ENCODE assay signal across 20 cellular contexts in the genomic region with DNA sequence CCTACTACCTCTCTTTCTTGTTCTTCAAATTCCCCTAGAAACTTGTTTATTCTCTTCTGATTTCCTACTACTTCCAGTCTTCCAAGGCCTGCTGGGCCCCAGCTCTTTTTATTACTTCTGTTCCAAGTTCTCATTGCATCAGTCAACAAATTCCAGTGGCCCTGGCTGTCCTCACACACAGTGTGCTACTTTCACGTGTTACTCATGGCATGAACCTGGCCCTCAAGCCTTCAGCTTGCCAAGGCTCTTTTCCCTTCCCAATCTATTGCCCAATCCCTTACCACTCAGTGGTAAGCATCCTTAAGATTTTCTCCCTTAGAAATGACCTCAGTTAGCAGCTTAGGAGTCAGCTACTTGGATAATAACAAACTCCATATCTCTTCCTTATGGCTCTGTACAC.
A peak's percentile ranks its signal among the peaks of the same experiment; 100 is the strongest.
DNase-seq lines count a peak whose midpoint lies in the region; ATAC-seq and TF ChIP-seq lines count a peak whose summit lies in the region.
"Had no signal": no experiment of that assay in that cellular context is flagged by ENCODE, and none has a peak within 500 bp of the region (broad histone marks: within the 10 kb centered on the region; RNA-seq: fewer than 3 reads in every experiment).

No MANE protein-coding gene starts in this region.

- no peak for TF ChIP-seq CTCF in fibroblast of mammary gland (conservative IDR thresholded peaks at IDR 0.05; ENCODE audit: control insufficient read depth, insufficient read depth, low read depth, low read length)
- no peak for TF ChIP-seq CTCF in lower lobe of right lung (IDR thresholded peaks at IDR 0.05)
- no peak for TF ChIP-seq CTCF in upper lobe of right lung (IDR thresholded peaks at IDR 0.05)
- TF ChIP-seq CTCF in type B pancreatic cell (conservative IDR thresholded peaks at IDR 0.05), result no peak

- H3K4me1 ChIP-seq in lower lobe of right lung, result no peaks in the 10 kb centered on the region
- H3K4me1 ChIP-seq in upper lobe of right lung, result no peaks in the 10 kb centered on the region
- H3K4me1 ChIP-seq: right lobe of liver had no signal

- H3K9me3 Mint-ChIP-seq in type B pancreatic cell, result no peaks in the 10 kb centered on the region
- H3K9me3 Mint-ChIP-seq: activated naive CD8-positive, alpha-beta T cell treated with anti-CD3 and anti-CD28 coated beads, Interleukin-2, amount 10 ng/mL, durations not matched to agents 7 days and 5 days; activated T-helper 1 cell treated with anti-CD3 and anti-CD28 coated beads, Interleukin-12 subunit alpha, Interleukin-12 subunit beta, Interleukin-2, Interleukin-4 antibody, amounts not matched to agents 30 ng/mL and 10 ng/mL and 1 ng/mL, durations not matched to agents 14 hours and 24 hours and 36 hours; T-helper 2 cell treated with Interferon-gamma antibody and Interleukin-4, amounts not matched to agents 5 μg/mL and 100 μg/mL, for 36 hours had no signal

- H3K4me3 Mint-ChIP-seq in type B pancreatic cell, result no peak overlapping the region
- H3K4me3 Mint-ChIP-seq: activated naive CD8-positive, alpha-beta T cell treated with anti-CD3 and anti-CD28 coated beads, Interleukin-2, amount 10 ng/mL, durations not matched to agents 7 days and 5 days; activated T-helper 1 cell treated with anti-CD3 and anti-CD28 coated beads, Interleukin-12 subunit alpha, Interleukin-12 subunit beta, Interleukin-2, Interleukin-4 antibody, amounts not matched to agents 30 ng/mL and 10 ng/mL and 1 ng/mL, durations not matched to agents 14 hours and 24 hours and 36 hours; T-helper 2 cell treated with Interferon-gamma antibody and Interleukin-4, amounts not matched to agents 5 μg/mL and 100 μg/mL, for 36 hours had no signal

- H3K36me3 ChIP-seq in MG63 (no peaks in the 10 kb centered on the region), lower lobe of right lung (no peaks in the 10 kb centered on the region), upper lobe of right lung (no peaks in the 10 kb centered on the region)
- H3K36me3 ChIP-seq: right lobe of liver had no signal

- intact Hi-C loops in lower lobe of right lung (cut with DNase I) (no loop called here), upper lobe of right lung (cut with DNase I) (no loop called here)

- no peak overlapping the region for H3K27ac Mint-ChIP-seq in type B pancreatic cell
- H3K27ac Mint-ChIP-seq: activated naive CD8-positive, alpha-beta T cell treated with anti-CD3 and anti-CD28 coated beads, Interleukin-2, amount 10 ng/mL, durations not matched to agents 7 days and 5 days; activated T-helper 1 cell treated with anti-CD3 and anti-CD28 coated beads, Interleukin-12 subunit alpha, Interleukin-12 subunit beta, Interleukin-2, Interleukin-4 antibody, amounts not matched to agents 30 ng/mL and 10 ng/mL and 1 ng/mL, durations not matched to agents 14 hours and 24 hours and 36 hours; T-helper 2 cell treated with Interferon-gamma antibody and Interleukin-4, amounts not matched to agents 5 μg/mL and 100 μg/mL, for 36 hours had no signal

- ATAC-seq in lower lobe of right lung, result peak; percentile 67 to 82
- ATAC-seq in upper lobe of right lung, result peak; percentile 89
- ATAC-seq in HG02840 (IDR thresholded peaks at IDR 0.05; ENCODE audit: low FRiP score, unreplicated experiment), result no peak
- no peak for ATAC-seq in HG02623 (IDR thresholded peaks at IDR 0.05; ENCODE audit: unreplicated experiment)
- ATAC-seq: left lobe of liver, PC-3 had no signal

- H3K9me3 ChIP-seq in MG63 (no peaks in the 10 kb centered on the region; the same call in 1 of the 2 replicates), lower lobe of right lung (no peaks in the 10 kb centered on the region), upper lobe of right lung (no peaks in the 10 kb centered on the region)
- H3K9me3 ChIP-seq: right lobe of liver had no signal

- peaks cover 23% of the 10 kb centered on the region for H3K4me1 Mint-ChIP-seq in type B pancreatic cell (ENCODE audit: unreplicated experiment)
- H3K4me1 Mint-ChIP-seq: activated naive CD8-positive, alpha-beta T cell treated with anti-CD3 and anti-CD28 coated beads, Interleukin-2, amount 10 ng/mL, durations not matched to agents 7 days and 5 days had no signal

- no peaks in the 10 kb centered on the region for H3K36me3 Mint-ChIP-seq in type B pancreatic cell
- H3K36me3 Mint-ChIP-seq: activated naive CD8-positive, alpha-beta T cell treated with anti-CD3 and anti-CD28 coated beads, Interleukin-2, amount 10 ng/mL, durations not matched to agents 7 days and 5 days had no signal

- peak; percentile 81 for DNase-seq in MG63
- DNase-seq in fibroblast of mammary gland (ENCODE audit: low read depth), result peak; percentile 35
- DNase-seq in lower lobe of right lung, result peak; percentile 49
- DNase-seq in upper lobe of right lung, result no peak
- no peak for DNase-seq in type B pancreatic cell (ENCODE audit: extremely low spot score, unreplicated experiment)
- DNase-seq: activated CD4-positive, CD25-positive, alpha-beta regulatory T cell treated with anti-CD3 and anti-CD28 coated beads, Interleukin-2, amount 50 U/mL, for 72 hours; activated naive CD8-positive, alpha-beta T cell treated with anti-CD3 and anti-CD28 coated beads, Interleukin-2, amount 10 ng/mL, durations not matched to agents 7 days and 5 days; caudate nucleus; DMS 273 treated with DMSO at 0.1 percent for 48 hours; effector CD4-positive, alpha-beta T cell; NCI-H1436 treated with DMSO at 0.1 percent for 48 hours; NCI-H82; nucleus accumbens; PC-3; right lobe of liver had no signal

- no peak overlapping the region for H3K27ac ChIP-seq in lower lobe of right lung
- no peak overlapping the region for H3K27ac ChIP-seq in upper lobe of right lung
- H3K27ac ChIP-seq: right lobe of liver had no signal

- no peaks in the 10 kb centered on the region for H3K27me3 Mint-ChIP-seq in type B pancreatic cell

- no peak overlapping the region for H3K4me3 ChIP-seq in MG63
- H3K4me3 ChIP-seq in fibroblast of mammary gland (ENCODE audit: control insufficient read depth, low read depth, low read length), result no peak overlapping the region
- no peak overlapping the region for H3K4me3 ChIP-seq in lower lobe of right lung
- no peak overlapping the region for H3K4me3 ChIP-seq in upper lobe of right lung
- H3K4me3 ChIP-seq: right lobe of liver had no signal

- H3K27me3 ChIP-seq in MG63, result no peaks in the 10 kb centered on the region
- no peaks in the 10 kb centered on the region for H3K27me3 ChIP-seq in lower lobe of right lung (ENCODE audit: low read depth)
- no peaks in the 10 kb centered on the region for H3K27me3 ChIP-seq in upper lobe of right lung
- H3K27me3 ChIP-seq: right lobe of liver had no signal

Comparison
In these comparisons a context has a peak if more than half of its experiments do, and no peak if none do; other contexts are left out.
1. DNase-seq: peak in MG63 (single experiment), fibroblast of mammary gland (single experiment) and lower lobe of right lung (single experiment); none in upper lobe of right lung (single experiment) and type B pancreatic cell (single experiment).
2. ATAC-seq: peak in lower lobe of right lung (2 of 2) and upper lobe of right lung (single experiment); none in HG02840 (single experiment) and HG02623 (single experiment).